Comparison of ENCODE assay signal across 1 cellular context in genomic region chr17:27403480-27404005, GRCh38.
TF ChIP-seq lines count a peak whose summit lies in the region.

No MANE protein-coding gene starts in this region.

TF ChIP-seq in K562, 482 proteins besides CTCF, POLR2A, EP300 and RAD21 (continued from another document):
- TF ChIP-seq GMEB1 (CRISPR knock-in tag; IDR thresholded peaks at IDR 0.05): 0 out of 2 replicates have a peak, but pooled peaks have one; percentile 6
- peak; percentile 51; the same call in 1 of the 2 replicates for TF ChIP-seq ESRRA (IDR thresholded peaks at IDR 0.05; ENCODE audit: borderline replicate concordance, low read depth)
- peak; percentile 71 for TF ChIP-seq MAFG (tag; conservative IDR thresholded peaks at IDR 0.05)
- TF ChIP-seq C11orf30 (IDR thresholded peaks at IDR 0.05; ENCODE audit: low read depth): peak; percentile 83
- TF ChIP-seq ARID1B (IDR thresholded peaks at IDR 0.05): peak; percentile 68
- no peak for TF ChIP-seq MXI1 (IDR thresholded peaks at IDR 0.05; ENCODE audit: low read depth, low read length)
- TF ChIP-seq U2AF1 (optimal IDR thresholded peaks at IDR 0.05; ENCODE audit: low read depth, low read length): no peak
- TF ChIP-seq NELFE (IDR thresholded peaks at IDR 0.05; ENCODE audit: insufficient read depth, insufficient read length): no peak
- no peak for TF ChIP-seq ZNF280A (IDR thresholded peaks at IDR 0.05; ENCODE audit: low read depth, partially characterized antibody)
- no peak for TF ChIP-seq FOXJ3 (CRISPR knock-in tag; IDR thresholded peaks at IDR 0.05)
- peak; percentile 44; the same call in 1 of the 2 replicates for TF ChIP-seq L3MBTL2 (IDR thresholded peaks at IDR 0.05)
- peak; percentile 64; the same call in 1 of the 2 replicates for TF ChIP-seq SOX6 (IDR thresholded peaks at IDR 0.05)
- no peak for TF ChIP-seq ZKSCAN3 (CRISPR knock-in tag; IDR thresholded peaks at IDR 0.05)
- TF ChIP-seq VEZF1 (CRISPR knock-in tag; IDR thresholded peaks at IDR 0.05): no peak
- TF ChIP-seq KAT7 (CRISPR knock-in tag; IDR thresholded peaks at IDR 0.05; ENCODE audit: borderline replicate concordance): no peak
- no peak for TF ChIP-seq ZNF232 (CRISPR knock-in tag; IDR thresholded peaks at IDR 0.05)
- TF ChIP-seq ILF3 (IDR thresholded peaks at IDR 0.05; ENCODE audit: borderline replicate concordance): no peak
- no peak for TF ChIP-seq CHD2 (IDR thresholded peaks at IDR 0.05; ENCODE audit: low read depth, low read length)
- no peak for TF ChIP-seq ZNF407 (IDR thresholded peaks at IDR 0.05; ENCODE audit: low read depth)
- peak in 1 of 2 experiments; percentile 39; a peak in 1 of 4 replicates for TF ChIP-seq KDM1A (IDR thresholded peaks at IDR 0.05)
- no peak for TF ChIP-seq KAT2B (IDR thresholded peaks at IDR 0.05; ENCODE audit: low read depth, low read length)
- TF ChIP-seq TEAD4 (IDR thresholded peaks at IDR 0.05; ENCODE audit: low read length): peak; percentile 33; the same call in 1 of the 2 replicates
- no peak for TF ChIP-seq TEAD4 (CRISPR knock-in tag; IDR thresholded peaks at IDR 0.05; ENCODE audit: borderline replicate concordance)
- TF ChIP-seq ELF4 (CRISPR knock-in tag; IDR thresholded peaks at IDR 0.05): no peak
- TF ChIP-seq CSDE1 (IDR thresholded peaks at IDR 0.05): no peak
- TF ChIP-seq CCAR2 (IDR thresholded peaks at IDR 0.05; ENCODE audit: low read depth, low read length): no peak
- TF ChIP-seq MAFF (IDR thresholded peaks at IDR 0.05; ENCODE audit: low read length): peak; percentile 41; the same call in 1 of the 2 replicates
- no peak for TF ChIP-seq NEUROD1 (IDR thresholded peaks at IDR 0.05; ENCODE audit: borderline replicate concordance, low read depth, low read length, partially characterized antibody)
- no peak for TF ChIP-seq JUND (IDR thresholded peaks at IDR 0.05; ENCODE audit: borderline replicate concordance, low read depth, low read length)
- peak; percentile 54; the same call in 1 of the 3 replicates for TF ChIP-seq JUND (tag; IDR thresholded peaks at IDR 0.05; ENCODE audit: borderline replicate concordance, low read depth, low read length)
- TF ChIP-seq MYNN (IDR thresholded peaks at IDR 0.05): no peak
- TF ChIP-seq MYNN (CRISPR knock-in tag; IDR thresholded peaks at IDR 0.05): no peak
- TF ChIP-seq MTA3 (IDR thresholded peaks at IDR 0.05; ENCODE audit: borderline replicate concordance): peak; percentile 65; the same call in 1 of the 2 replicates
- no peak for TF ChIP-seq NR2C1 (IDR thresholded peaks at IDR 0.05)
- TF ChIP-seq NR2C1 (tag; IDR thresholded peaks at IDR 0.05): no peak
- no peak for TF ChIP-seq ZFX (CRISPR knock-in tag; IDR thresholded peaks at IDR 0.05)
